1 cellular context compared by ENCODE assay signal in the genomic region with DNA sequence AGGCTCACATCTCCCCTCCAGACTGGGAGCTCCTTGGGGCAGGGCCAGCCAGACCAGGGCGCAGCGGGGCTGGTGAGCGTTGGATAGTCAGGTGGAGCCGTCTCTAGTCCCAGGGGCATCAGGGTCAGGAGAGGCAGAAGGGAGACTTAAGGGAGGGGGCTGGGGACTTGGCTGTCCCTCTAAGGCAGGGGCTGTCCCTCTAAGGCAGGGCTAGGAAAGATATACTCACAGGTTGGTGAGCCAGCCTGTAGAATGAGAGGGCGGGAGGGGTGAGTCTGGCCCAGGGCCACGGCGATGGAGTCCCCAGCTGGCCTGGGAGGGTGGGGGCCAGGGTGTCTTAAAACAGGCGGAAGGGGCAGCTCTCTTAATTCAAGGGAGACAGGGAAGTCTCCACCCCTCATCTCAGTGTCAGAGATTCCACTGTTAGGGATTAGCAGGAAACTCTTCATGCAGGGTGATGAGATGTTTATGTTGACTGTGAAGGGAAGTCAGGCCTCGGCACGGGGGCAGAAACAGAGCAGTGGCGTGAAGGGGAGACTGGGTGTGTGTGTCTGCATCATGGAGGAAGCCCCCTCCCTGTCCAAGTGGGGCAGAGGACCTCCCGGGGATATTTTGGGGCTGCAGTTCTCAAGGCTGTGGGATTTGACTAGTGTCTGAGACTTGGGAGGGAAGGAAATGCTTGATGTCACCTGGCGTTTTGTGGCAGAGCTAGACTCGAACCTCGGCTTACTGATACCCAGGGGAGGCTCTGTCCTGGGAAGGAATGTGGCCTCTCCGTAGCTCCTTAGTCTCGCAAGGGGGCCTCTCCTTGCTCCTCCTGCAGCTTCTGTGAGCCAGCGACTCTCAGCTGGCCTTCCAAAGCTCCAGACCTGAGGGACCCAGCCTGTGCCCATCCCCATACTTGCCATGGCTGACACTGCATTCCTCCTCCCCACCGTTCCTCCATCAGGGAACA.
TF ChIP-seq lines count a peak whose summit lies in the region.

No MANE protein-coding gene starts in this region.

TF ChIP-seq in HCT116, 20 proteins besides CTCF, POLR2A, EP300 and RAD21:
- TF ChIP-seq EZH2phosphoT487 (IDR thresholded peaks at IDR 0.05; ENCODE audit: borderline replicate concordance) (no peak), SP1 (IDR thresholded peaks at IDR 0.05; ENCODE audit: low read depth) (no peak), MAX (IDR thresholded peaks at IDR 0.05) (no peak), FOSL1 (IDR thresholded peaks at IDR 0.05; ENCODE audit: low read depth) (no peak), ZNF274 (IDR thresholded peaks at IDR 0.05; ENCODE audit: low read depth, low read length) (no peak), YY1 (IDR thresholded peaks at IDR 0.05; ENCODE audit: extremely low read depth, insufficient replicate concordance, low read depth, low read length) (no peak), ZBTB33 (IDR thresholded peaks at IDR 0.05; ENCODE audit: extremely low read depth, insufficient replicate concordance, low read length) (no peak), POLR2AphosphoS5 (IDR thresholded peaks at IDR 0.05; ENCODE audit: low read depth, low read length) (no peak), EGR1 (IDR thresholded peaks at IDR 0.05; ENCODE audit: low read depth) (no peak), CEBPB (IDR thresholded peaks at IDR 0.05; ENCODE audit: low read depth) (no peak), SRF (IDR thresholded peaks at IDR 0.05; ENCODE audit: low read depth) (no peak), ELF1 (IDR thresholded peaks at IDR 0.05; ENCODE audit: borderline replicate concordance, low read depth) (no peak), ATF3 (IDR thresholded peaks at IDR 0.05) (no peak)
- TF ChIP-seq, protein P1, sequence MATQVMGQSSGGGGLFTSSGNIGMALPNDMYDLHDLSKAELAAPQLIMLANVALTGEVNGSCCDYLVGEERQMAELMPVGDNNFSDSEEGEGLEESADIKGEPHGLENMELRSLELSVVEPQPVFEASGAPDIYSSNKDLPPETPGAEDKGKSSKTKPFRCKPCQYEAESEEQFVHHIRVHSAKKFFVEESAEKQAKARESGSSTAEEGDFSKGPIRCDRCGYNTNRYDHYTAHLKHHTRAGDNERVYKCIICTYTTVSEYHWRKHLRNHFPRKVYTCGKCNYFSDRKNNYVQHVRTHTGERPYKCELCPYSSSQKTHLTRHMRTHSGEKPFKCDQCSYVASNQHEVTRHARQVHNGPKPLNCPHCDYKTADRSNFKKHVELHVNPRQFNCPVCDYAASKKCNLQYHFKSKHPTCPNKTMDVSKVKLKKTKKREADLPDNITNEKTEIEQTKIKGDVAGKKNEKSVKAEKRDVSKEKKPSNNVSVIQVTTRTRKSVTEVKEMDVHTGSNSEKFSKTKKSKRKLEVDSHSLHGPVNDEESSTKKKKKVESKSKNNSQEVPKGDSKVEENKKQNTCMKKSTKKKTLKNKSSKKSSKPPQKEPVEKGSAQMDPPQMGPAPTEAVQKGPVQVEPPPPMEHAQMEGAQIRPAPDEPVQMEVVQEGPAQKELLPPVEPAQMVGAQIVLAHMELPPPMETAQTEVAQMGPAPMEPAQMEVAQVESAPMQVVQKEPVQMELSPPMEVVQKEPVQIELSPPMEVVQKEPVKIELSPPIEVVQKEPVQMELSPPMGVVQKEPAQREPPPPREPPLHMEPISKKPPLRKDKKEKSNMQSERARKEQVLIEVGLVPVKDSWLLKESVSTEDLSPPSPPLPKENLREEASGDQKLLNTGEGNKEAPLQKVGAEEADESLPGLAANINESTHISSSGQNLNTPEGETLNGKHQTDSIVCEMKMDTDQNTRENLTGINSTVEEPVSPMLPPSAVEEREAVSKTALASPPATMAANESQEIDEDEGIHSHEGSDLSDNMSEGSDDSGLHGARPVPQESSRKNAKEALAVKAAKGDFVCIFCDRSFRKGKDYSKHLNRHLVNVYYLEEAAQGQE (IDR thresholded peaks at IDR 0.05; ENCODE audit: low read depth): no peak
